Comparison of ENCODE assay signal across 23 cellular contexts in the genomic region with DNA sequence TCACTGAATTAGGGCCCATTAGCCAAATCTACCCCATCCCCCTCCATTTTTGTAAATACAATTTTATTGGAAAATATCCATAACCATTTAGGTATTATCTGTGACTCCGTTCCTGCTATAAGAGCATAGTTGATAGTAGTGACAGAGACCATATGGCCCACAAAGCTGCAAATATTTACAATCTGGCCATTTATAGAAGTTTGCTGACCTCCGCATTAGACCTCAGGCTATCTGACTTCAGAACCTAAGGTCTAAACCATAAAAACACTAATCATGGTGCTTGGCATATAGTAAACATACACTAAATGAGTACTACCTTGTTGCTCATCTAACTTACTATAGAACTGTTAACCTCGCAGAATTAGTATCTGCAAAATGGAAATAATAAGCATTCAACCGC.
"Had no signal": no experiment of that assay in that cellular context is flagged by ENCODE, and none has a peak within 500 bp of the region (broad histone marks: within the 10 kb centered on the region; RNA-seq: fewer than 3 reads in every experiment).

No MANE protein-coding gene starts in this region.

- H3K36me3 ChIP-seq: left ventricle myocardium inferior, ovary, spleen, suprapubic skin, thoracic aorta, tibial artery, upper lobe of right lung had no signal

- H3K4me3 ChIP-seq: left ventricle myocardium inferior, lung, mucosa of descending colon, ovary, skin epidermis, spleen, suprapubic skin, thoracic aorta, tibial artery, upper lobe of right lung had no signal

- FAIRE-seq: urothelium cell line had no signal

- H3K4me1 ChIP-seq: left ventricle myocardium inferior, spleen, suprapubic skin, tibial artery, upper lobe of right lung had no signal

- H3K27me3 ChIP-seq: ovary, spleen, suprapubic skin, tibial artery, upper lobe of right lung had no signal

- H3K27ac ChIP-seq: left ventricle myocardium inferior, ovary, skin epidermis, spleen, suprapubic skin, thoracic aorta, tibial artery, upper lobe of right lung had no signal

- DNase-seq: islet precursor cell; left ventricle myocardium inferior; midbrain; mucosa of descending colon; naive thymus-derived CD4-positive, alpha-beta T cell; ovary; retina; right cardiac atrium; spleen; stimulated activated CD4-positive, alpha-beta T cell treated with anti-CD3 and anti-CD28 coated beads, Interleukin-4, amount 100 ng/mL, for 24 hours; stimulated activated naive CD4-positive, alpha-beta T cell; tibial artery; upper lobe of right lung had no signal

- H3K9me3 Mint-ChIP-seq: stimulated activated naive CD8-positive, alpha-beta T cell treated with anti-CD3 and anti-CD28 coated beads, Interleukin-15, Interleukin-2, amounts not matched to agents 100 ng/mL and 50 ng/mL, for 24 hours had no signal

- H3K36me3 Mint-ChIP-seq: naive thymus-derived CD4-positive, alpha-beta T cell; natural killer cell treated with Interleukin-12 subunit alpha and Interleukin-12 subunit beta and Interleukin-15 and Interleukin-18, amount 100 ng/mL, for 72 hours; stimulated activated effector memory CD8-positive, alpha-beta T cell treated with anti-CD3 and anti-CD28 coated beads, Interleukin-12 subunit alpha, Interleukin-12 subunit beta, amount 100 ng/mL, for 72 hours had no signal

- H3K4me3 Mint-ChIP-seq: naive thymus-derived CD4-positive, alpha-beta T cell; natural killer cell treated with Interleukin-12 subunit alpha and Interleukin-12 subunit beta and Interleukin-15 and Interleukin-18, amount 100 ng/mL, for 72 hours; stimulated activated effector memory CD8-positive, alpha-beta T cell treated with anti-CD3 and anti-CD28 coated beads, Interleukin-12 subunit alpha, Interleukin-12 subunit beta, amount 100 ng/mL, for 72 hours; stimulated activated naive CD8-positive, alpha-beta T cell treated with anti-CD3 and anti-CD28 coated beads, Interleukin-15, Interleukin-2, amounts not matched to agents 100 ng/mL and 50 ng/mL, for 24 hours had no signal

- ATAC-seq: mucosa of descending colon; naive thymus-derived CD4-positive, alpha-beta T cell; natural killer cell treated with Interleukin-12 subunit alpha and Interleukin-12 subunit beta and Interleukin-15 and Interleukin-18, amount 100 ng/mL, for 72 hours; right cardiac atrium; sciatic nerve; stimulated activated effector memory CD8-positive, alpha-beta T cell treated with anti-CD3 and anti-CD28 coated beads, Interleukin-12 subunit alpha, Interleukin-12 subunit beta, amount 100 ng/mL, for 72 hours; upper lobe of right lung had no signal

- H3K4me1 Mint-ChIP-seq: naive thymus-derived CD4-positive, alpha-beta T cell; stimulated activated effector memory CD8-positive, alpha-beta T cell treated with anti-CD3 and anti-CD28 coated beads, Interleukin-12 subunit alpha, Interleukin-12 subunit beta, amount 100 ng/mL, for 72 hours had no signal

- H3K27me3 Mint-ChIP-seq: natural killer cell treated with Interleukin-12 subunit alpha and Interleukin-12 subunit beta and Interleukin-15 and Interleukin-18, amount 100 ng/mL, for 72 hours; progenitor cell of endocrine pancreas; stimulated activated naive CD8-positive, alpha-beta T cell treated with anti-CD3 and anti-CD28 coated beads, Interleukin-15, Interleukin-2, amounts not matched to agents 100 ng/mL and 50 ng/mL, for 24 hours had no signal

- H3K9me3 ChIP-seq: left ventricle myocardium inferior, mucosa of descending colon, ovary, spleen, suprapubic skin, thoracic aorta, tibial artery, upper lobe of right lung had no signal

- H3K27ac Mint-ChIP-seq: naive thymus-derived CD4-positive, alpha-beta T cell; natural killer cell treated with Interleukin-12 subunit alpha and Interleukin-12 subunit beta and Interleukin-15 and Interleukin-18, amount 100 ng/mL, for 72 hours; progenitor cell of endocrine pancreas; stimulated activated effector memory CD8-positive, alpha-beta T cell treated with anti-CD3 and anti-CD28 coated beads, Interleukin-12 subunit alpha, Interleukin-12 subunit beta, amount 100 ng/mL, for 72 hours; stimulated activated naive CD8-positive, alpha-beta T cell treated with anti-CD3 and anti-CD28 coated beads, Interleukin-15, Interleukin-2, amounts not matched to agents 100 ng/mL and 50 ng/mL, for 24 hours had no signal
